ENCODE assay signal across 1 cellular context in the genomic region with DNA sequence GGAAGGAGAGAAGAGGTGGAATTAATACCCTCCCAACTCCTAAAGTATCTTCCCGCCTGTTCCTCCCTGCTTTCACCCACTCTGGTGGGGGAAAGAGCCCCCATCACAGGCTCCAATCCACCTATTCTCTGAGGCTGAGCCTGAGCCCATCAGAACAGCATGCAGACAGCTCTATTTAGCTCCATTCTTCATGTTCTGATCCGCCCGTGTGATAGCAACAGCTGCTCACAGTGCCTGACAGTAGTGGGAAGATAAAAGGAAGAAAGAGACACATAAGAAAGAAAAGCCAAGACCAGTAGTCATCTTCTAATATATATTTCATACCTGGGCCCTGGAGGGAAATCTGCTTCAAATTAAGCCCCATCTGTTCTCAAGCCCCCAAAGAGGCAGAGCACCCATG.
TF ChIP-seq lines count a peak whose summit lies in the region.

No MANE protein-coding gene starts in this region.

TF ChIP-seq in IMR-90, 13 proteins besides CTCF, POLR2A, EP300 and RAD21:
- TF ChIP-seq MAZ (IDR thresholded peaks at IDR 0.05; ENCODE audit: borderline replicate concordance, low read depth, low read length) (no peak), SMC3 (IDR thresholded peaks at IDR 0.05; ENCODE audit: low read depth, low read length) (no peak), MAFK (IDR thresholded peaks at IDR 0.05; ENCODE audit: low read depth, low read length) (no peak), RCOR1 (IDR thresholded peaks at IDR 0.05; ENCODE audit: insufficient replicate concordance, low read length) (no peak), FOS (IDR thresholded peaks at IDR 0.05; ENCODE audit: low read depth, low read length) (no peak), CHD1 (IDR thresholded peaks at IDR 0.05; ENCODE audit: low read depth, low read length) (no peak), BHLHE40 (IDR thresholded peaks at IDR 0.05; ENCODE audit: low read depth, low read length) (no peak), RFX5 (IDR thresholded peaks at IDR 0.05; ENCODE audit: low read depth, low read length) (no peak), NFE2L2 (IDR thresholded peaks at IDR 0.05; ENCODE audit: low read depth, low read length) (no peak), MXI1 (IDR thresholded peaks at IDR 0.05; ENCODE audit: borderline replicate concordance, low read depth, low read length) (no peak), CEBPB (IDR thresholded peaks at IDR 0.05; ENCODE audit: low read depth, low read length) (no peak)
- TF ChIP-seq, protein P1, sequence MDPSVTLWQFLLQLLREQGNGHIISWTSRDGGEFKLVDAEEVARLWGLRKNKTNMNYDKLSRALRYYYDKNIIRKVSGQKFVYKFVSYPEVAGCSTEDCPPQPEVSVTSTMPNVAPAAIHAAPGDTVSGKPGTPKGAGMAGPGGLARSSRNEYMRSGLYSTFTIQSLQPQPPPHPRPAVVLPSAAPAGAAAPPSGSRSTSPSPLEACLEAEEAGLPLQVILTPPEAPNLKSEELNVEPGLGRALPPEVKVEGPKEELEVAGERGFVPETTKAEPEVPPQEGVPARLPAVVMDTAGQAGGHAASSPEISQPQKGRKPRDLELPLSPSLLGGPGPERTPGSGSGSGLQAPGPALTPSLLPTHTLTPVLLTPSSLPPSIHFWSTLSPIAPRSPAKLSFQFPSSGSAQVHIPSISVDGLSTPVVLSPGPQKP (IDR thresholded peaks at IDR 0.05; ENCODE audit: borderline replicate concordance, low read depth, low read length), result no peak
- TF ChIP-seq, protein P2, sequence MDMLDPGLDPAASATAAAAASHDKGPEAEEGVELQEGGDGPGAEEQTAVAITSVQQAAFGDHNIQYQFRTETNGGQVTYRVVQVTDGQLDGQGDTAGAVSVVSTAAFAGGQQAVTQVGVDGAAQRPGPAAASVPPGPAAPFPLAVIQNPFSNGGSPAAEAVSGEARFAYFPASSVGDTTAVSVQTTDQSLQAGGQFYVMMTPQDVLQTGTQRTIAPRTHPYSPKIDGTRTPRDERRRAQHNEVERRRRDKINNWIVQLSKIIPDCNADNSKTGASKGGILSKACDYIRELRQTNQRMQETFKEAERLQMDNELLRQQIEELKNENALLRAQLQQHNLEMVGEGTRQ (IDR thresholded peaks at IDR 0.05; ENCODE audit: low read depth, low read length), result no peak
